In the genomic region with DNA sequence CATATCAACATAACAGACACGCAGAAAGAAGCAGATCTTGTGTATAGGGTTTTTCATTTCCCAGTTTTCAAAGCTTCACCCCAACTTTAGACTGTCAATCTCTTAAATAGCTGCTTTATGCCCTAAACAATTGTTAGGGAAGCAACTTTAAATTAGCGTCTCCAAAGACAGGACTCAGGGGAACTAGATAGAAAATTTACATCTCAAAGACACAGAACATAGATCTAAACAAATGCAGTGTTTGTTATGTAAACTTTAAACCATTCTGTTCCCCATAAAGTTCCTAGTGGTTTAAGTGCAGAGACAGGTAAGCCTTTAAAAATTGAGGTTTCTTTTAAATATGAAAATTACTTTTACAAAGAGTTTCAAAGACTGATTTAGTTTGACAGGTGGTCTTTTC, we compare ENCODE assay signal across 28 cellular contexts.
"Had no signal": no experiment of that assay in that cellular context is flagged by ENCODE, and none has a peak within 500 bp of the region (broad histone marks: within the 10 kb centered on the region; RNA-seq: fewer than 3 reads in every experiment).

No MANE protein-coding gene starts in this region.

- DNase-seq: activated CD4-positive, alpha-beta memory T cell treated with anti-CD3 and anti-CD28 coated beads, Interleukin-2, amount 10 ng/mL, durations not matched to agents 7 days and 5 days; activated CD4-positive, alpha-beta T cell treated with anti-CD3 and anti-CD28 coated beads for 1 hour; activated CD4-positive, alpha-beta T cell treated with anti-CD3 and anti-CD28 coated beads for 4 hours; activated CD4-positive, alpha-beta T cell treated with anti-CD3 and anti-CD28 coated beads, Interleukin-2, amount 10 ng/mL, durations not matched to agents 7 days and 5 days; activated CD4-positive, alpha-beta T cell treated with anti-CD3 and anti-CD28 coated beads, Interleukin-2, amount 50 U/mL, for 4 hours; activated CD8-positive, alpha-beta memory T cell treated with anti-CD3 and anti-CD28 coated beads, Interleukin-2, amount 50 U/mL, for 48 hours; activated gamma-delta T cell; activated naive CD4-positive, alpha-beta T cell; activated naive CD4-positive, alpha-beta T cell treated with anti-CD3 and anti-CD28 coated beads, Interleukin-2, amount 10 ng/mL, durations not matched to agents 7 days and 5 days; activated naive CD8-positive, alpha-beta T cell treated with anti-CD3 and anti-CD28 coated beads, Interleukin-2, amount 10 ng/mL, durations not matched to agents 7 days and 5 days; activated T-cell treated with anti-CD3 and anti-CD28 coated beads for 4 hours; activated T-cell treated with anti-CD3 and anti-CD28 coated beads, Interleukin-2, amount 50 U/mL, for 24 hours; activated T-cell treated with anti-CD3 and anti-CD28 coated beads, Interleukin-2, amount 50 U/mL, for 72 hours; brain microvascular endothelial cell; dorsolateral prefrontal cortex; effector memory CD4-positive, alpha-beta T cell; endodermal cell; foreskin fibroblast; head of caudate nucleus; T-helper 2 cell had no signal

- H3K4me1 Mint-ChIP-seq: activated CD4-positive, alpha-beta memory T cell treated with anti-CD3 and anti-CD28 coated beads, Interleukin-2, amount 10 ng/mL, durations not matched to agents 7 days and 5 days; activated CD4-positive, alpha-beta T cell treated with anti-CD3 and anti-CD28 coated beads, Interleukin-2, amount 10 ng/mL, durations not matched to agents 7 days and 5 days; activated naive CD4-positive, alpha-beta T cell treated with anti-CD3 and anti-CD28 coated beads, Interleukin-2, amount 10 ng/mL, durations not matched to agents 7 days and 5 days; activated naive CD8-positive, alpha-beta T cell treated with anti-CD3 and anti-CD28 coated beads, Interleukin-2, amount 10 ng/mL, durations not matched to agents 7 days and 5 days; central memory CD8-positive, alpha-beta T cell had no signal

- H3K9me3 Mint-ChIP-seq: activated CD4-positive, alpha-beta T cell treated with anti-CD3 and anti-CD28 coated beads, Interleukin-2, amount 10 ng/mL, durations not matched to agents 7 days and 5 days had no signal

- H3K4me3 ChIP-seq: coronary artery, dorsolateral prefrontal cortex had no signal

- H3K36me3 ChIP-seq: brain microvascular endothelial cell had no signal

- H3K27me3 Mint-ChIP-seq: activated CD4-positive, alpha-beta T cell treated with anti-CD3 and anti-CD28 coated beads, Interleukin-2, amount 10 ng/mL, durations not matched to agents 7 days and 5 days; activated naive CD4-positive, alpha-beta T cell treated with anti-CD3 and anti-CD28 coated beads, Interleukin-2, amount 10 ng/mL, durations not matched to agents 7 days and 5 days; activated naive CD8-positive, alpha-beta T cell treated with anti-CD3 and anti-CD28 coated beads, Interleukin-2, amount 10 ng/mL, durations not matched to agents 7 days and 5 days; activated T-cell treated with anti-CD3 and anti-CD28 coated beads, Interleukin-2, amount 50 U/mL, for 24 hours; central memory CD8-positive, alpha-beta T cell; dendritic cell treated with granulocyte-macrophage colony-stimulating factor and Interleukin-4, amounts not matched to agents 40 ng/mL and 50 ng/mL, for 4 days had no signal

- H3K27me3 ChIP-seq: brain microvascular endothelial cell, dorsolateral prefrontal cortex had no signal

- H3K4me3 Mint-ChIP-seq: activated CD4-positive, alpha-beta memory T cell treated with anti-CD3 and anti-CD28 coated beads, Interleukin-2, amount 10 ng/mL, durations not matched to agents 7 days and 5 days; activated CD4-positive, alpha-beta T cell treated with anti-CD3 and anti-CD28 coated beads, Interleukin-2, amount 10 ng/mL, durations not matched to agents 7 days and 5 days; activated naive CD4-positive, alpha-beta T cell treated with anti-CD3 and anti-CD28 coated beads, Interleukin-2, amount 10 ng/mL, durations not matched to agents 7 days and 5 days; activated naive CD8-positive, alpha-beta T cell treated with anti-CD3 and anti-CD28 coated beads, Interleukin-2, amount 10 ng/mL, durations not matched to agents 7 days and 5 days; activated T-cell treated with anti-CD3 and anti-CD28 coated beads, Interleukin-2, amount 50 U/mL, for 24 hours; activated T-cell treated with anti-CD3 and anti-CD28 coated beads, Interleukin-2, amount 50 U/mL, for 72 hours; central memory CD8-positive, alpha-beta T cell; dendritic cell treated with granulocyte-macrophage colony-stimulating factor and Interleukin-4, amounts not matched to agents 40 ng/mL and 50 ng/mL, for 4 days had no signal

- ATAC-seq: activated naive CD4-positive, alpha-beta T cell treated with anti-CD3 and anti-CD28 coated beads, Interleukin-2, amount 50 U/mL, for 72 hours; activated T-cell treated with anti-CD3 and anti-CD28 coated beads, Interleukin-2, amount 50 U/mL, for 72 hours; esophagus mucosa had no signal

- FAIRE-seq: astrocyte, bronchial epithelial cell, frontal cortex had no signal

- H3K27ac ChIP-seq: brain microvascular endothelial cell, coronary artery, dorsolateral prefrontal cortex had no signal

- H3K27ac Mint-ChIP-seq: activated CD4-positive, alpha-beta memory T cell treated with anti-CD3 and anti-CD28 coated beads, Interleukin-2, amount 10 ng/mL, durations not matched to agents 7 days and 5 days; activated CD4-positive, alpha-beta T cell treated with anti-CD3 and anti-CD28 coated beads, Interleukin-2, amount 10 ng/mL, durations not matched to agents 7 days and 5 days; activated naive CD4-positive, alpha-beta T cell treated with anti-CD3 and anti-CD28 coated beads, Interleukin-2, amount 10 ng/mL, durations not matched to agents 7 days and 5 days; activated naive CD4-positive, alpha-beta T cell treated with anti-CD3 and anti-CD28 coated beads, Interleukin-2, amount 50 U/mL, for 72 hours; activated naive CD8-positive, alpha-beta T cell treated with anti-CD3 and anti-CD28 coated beads, Interleukin-2, amount 10 ng/mL, durations not matched to agents 7 days and 5 days; activated T-cell treated with anti-CD3 and anti-CD28 coated beads, Interleukin-2, amount 50 U/mL, for 24 hours; activated T-cell treated with anti-CD3 and anti-CD28 coated beads, Interleukin-2, amount 50 U/mL, for 72 hours; dendritic cell treated with granulocyte-macrophage colony-stimulating factor and Interleukin-4, amounts not matched to agents 40 ng/mL and 50 ng/mL, for 4 days; endodermal cell had no signal

- H3K36me3 Mint-ChIP-seq: activated naive CD4-positive, alpha-beta T cell treated with anti-CD3 and anti-CD28 coated beads, Interleukin-2, amount 10 ng/mL, durations not matched to agents 7 days and 5 days; activated naive CD4-positive, alpha-beta T cell treated with anti-CD3 and anti-CD28 coated beads, Interleukin-2, amount 50 U/mL, for 72 hours; activated naive CD8-positive, alpha-beta T cell treated with anti-CD3 and anti-CD28 coated beads, Interleukin-2, amount 10 ng/mL, durations not matched to agents 7 days and 5 days had no signal
